Comparison of ENCODE assay signal across 29 cellular contexts in the genomic region with DNA sequence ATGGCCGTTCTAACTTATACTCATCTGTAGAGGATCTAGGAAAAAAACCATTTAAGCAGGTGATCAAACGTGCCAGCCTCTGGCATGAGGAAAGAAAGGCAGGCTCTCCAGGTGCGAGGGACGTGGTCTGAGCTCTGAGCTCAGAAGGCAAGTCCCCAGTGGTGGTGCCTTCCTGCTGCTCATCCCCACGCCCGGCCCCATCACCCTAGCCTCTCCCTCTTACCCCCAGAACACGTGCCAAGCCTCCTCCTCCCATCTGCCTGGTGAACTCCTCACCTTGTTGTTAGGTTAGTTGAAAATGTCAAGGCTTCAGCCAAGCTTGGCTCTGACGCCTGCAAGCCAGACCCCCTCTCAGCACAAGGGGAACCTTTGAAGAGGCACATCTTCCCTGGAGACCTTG.
"Had no signal": no experiment of that assay in that cellular context is flagged by ENCODE, and none has a peak within 500 bp of the region (broad histone marks: within the 10 kb centered on the region; RNA-seq: fewer than 3 reads in every experiment).

No MANE protein-coding gene starts in this region.

- H3K4me3 ChIP-seq: adrenal gland, MG63, Peyer's patch had no signal

- H3K9me3 ChIP-seq: adrenal gland, MG63, Peyer's patch had no signal

- H3K27ac ChIP-seq: adrenal gland, Peyer's patch, WERI-Rb-1 had no signal

- FAIRE-seq: bronchial epithelial cell had no signal

- ATAC-seq: activated CD8-positive, alpha-beta T cell treated with anti-CD3 and anti-CD28 coated beads, Interleukin-2, amount 10 ng/mL, durations not matched to agents 7 days and 5 days; activated naive CD4-positive, alpha-beta T cell treated with anti-CD3 and anti-CD28 coated beads, Interleukin-2, amount 50 U/mL, for 72 hours; PC-3 had no signal

- H3K36me3 ChIP-seq: adrenal gland, MG63, Peyer's patch, WERI-Rb-1 had no signal

- H3K4me1 ChIP-seq: adrenal gland, Peyer's patch had no signal

- DNase-seq: activated CD4-positive, alpha-beta T cell treated with anti-CD3 and anti-CD28 coated beads, Interleukin-2, amount 10 ng/mL, durations not matched to agents 7 days and 5 days; activated CD4-positive, alpha-beta T cell treated with anti-CD3 and anti-CD28 coated beads, Interleukin-2, amount 50 U/mL, for 48 hours; activated CD8-positive, alpha-beta T cell treated with anti-CD3 and anti-CD28 coated beads, Interleukin-2, amount 10 ng/mL, durations not matched to agents 7 days and 5 days; activated gamma-delta T cell treated with Interleukin-2 at 50 U/mL for 16 hours; activated naive CD4-positive, alpha-beta T cell treated with anti-CD3 and anti-CD28 coated beads for 36 hours; activated T-cell treated with anti-CD3 and anti-CD28 coated beads, Interleukin-2, amount 50 U/mL, for 24 hours; adrenal gland; central memory CD4-positive, alpha-beta T cell; Kasumi-1; KG1; MG63; NCI-H1048; NCI-H1436; NCI-H1694; NCI-H1930; NCI-H2081 treated with DMSO at 0.1 percent for 48 hours; NCI-H226; NCI-H446 treated with DMSO at 0.1 percent for 48 hours; NCI-H524; NCI-H69; NCI-H82; NK-92 treated with Interleukin-12 subunit alpha and Interleukin-12 subunit beta, amount 100 ng/mL, for 24 hours; PC-3; Peyer's patch; Right ventricle myocardium superior; T1000; WERI-Rb-1 had no signal

- H3K27me3 ChIP-seq: MG63, Peyer's patch had no signal
